21 cellular contexts compared by ENCODE assay signal in genomic region chr10:3129581-3130340, GRCh38.
"Had no signal": no experiment of that assay in that cellular context is flagged by ENCODE, and none has a peak within 500 bp of the region (broad histone marks: within the 10 kb centered on the region; RNA-seq: fewer than 3 reads in every experiment).

No MANE protein-coding gene starts in this region.

- DNase-seq: activated CD4-positive, alpha-beta T cell treated with anti-CD3 and anti-CD28 coated beads for 1 hour; activated naive CD4-positive, alpha-beta T cell treated with Interleukin-2 at 50 U/mL for 16 hours; activated T-cell treated with anti-CD3 and anti-CD28 coated beads for 4 hours; anterior cingulate cortex; brain microvascular endothelial cell; heart left ventricle; ovary; psoas muscle; small intestine; stimulated activated CD4-positive, alpha-beta T cell treated with anti-CD3 and anti-CD28 coated beads, Interleukin-15, amount 100 ng/mL, for 24 hours; stimulated activated CD4-positive, alpha-beta T cell treated with anti-CD3 and anti-CD28 coated beads, Interleukin-2, amount 100 ng/mL, for 48 hours; T-helper 2 cell; testis; WERI-Rb-1 had no signal

- H3K4me3 ChIP-seq: coronary artery, gastroesophageal sphincter, heart left ventricle, left lung, ovary, psoas muscle, testis, upper lobe of left lung had no signal

- FAIRE-seq: endometrium, small intestine had no signal

- ATAC-seq: gastroesophageal sphincter, heart left ventricle, left lung, psoas muscle, right cardiac atrium had no signal

- H3K4me1 ChIP-seq: left lung, testis had no signal

- H3K27ac Mint-ChIP-seq: activated T-helper 2 cell treated with anti-CD3 and anti-CD28 coated beads, Interferon-gamma antibody, Interleukin-2, Interleukin-4, amounts not matched to agents 10 μg/mL and 5 μg/mL and 100 μg/mL, durations not matched to agents 14 hours and 24 hours and 36 hours had no signal

- H3K9me3 ChIP-seq: gastroesophageal sphincter, heart left ventricle, ovary, psoas muscle, testis had no signal

- H3K9me3 Mint-ChIP-seq: activated T-helper 2 cell treated with anti-CD3 and anti-CD28 coated beads, Interferon-gamma antibody, Interleukin-2, Interleukin-4, amounts not matched to agents 10 μg/mL and 5 μg/mL and 100 μg/mL, durations not matched to agents 14 hours and 24 hours and 36 hours had no signal

- H3K27ac ChIP-seq: brain microvascular endothelial cell, coronary artery, gastroesophageal sphincter, heart left ventricle, left lung, ovary, testis, upper lobe of left lung had no signal
